ENCODE assay signal across 28 cellular contexts in genomic region chr13:66845393-66845792, GRCh38.
"Had no signal": no experiment of that assay in that cellular context is flagged by ENCODE, and none has a peak within 500 bp of the region (broad histone marks: within the 10 kb centered on the region; RNA-seq: fewer than 3 reads in every experiment).

No MANE protein-coding gene starts in this region.

- H3K4me3 ChIP-seq: adrenal gland, body of pancreas, breast epithelium, SJSA1 had no signal

- H3K9me3 ChIP-seq: adrenal gland, body of pancreas, breast epithelium, SJSA1, SK-N-SH had no signal

- H3K4me1 ChIP-seq: adrenal gland, body of pancreas, breast epithelium, SJSA1 had no signal

- H3K27ac ChIP-seq: adrenal gland, body of pancreas, breast epithelium, SJSA1 had no signal

- ATAC-seq: activated naive CD4-positive, alpha-beta T cell treated with anti-CD3 and anti-CD28 coated beads, Interleukin-2, amount 50 U/mL, for 72 hours; activated T-cell treated with anti-CD3 and anti-CD28 coated beads, Interleukin-2, amount 50 U/mL, for 4 hours; body of pancreas; Panc1 had no signal

- H3K36me3 Mint-ChIP-seq: activated CD4-positive, alpha-beta memory T cell treated with anti-CD3 and anti-CD28 coated beads for 36 hours; activated naive CD4-positive, alpha-beta T cell treated with anti-CD3 and anti-CD28 coated beads, Interleukin-2, amount 50 U/mL, for 72 hours had no signal

- H3K27me3 Mint-ChIP-seq: activated CD4-positive, alpha-beta memory T cell treated with anti-CD3 and anti-CD28 coated beads for 36 hours had no signal

- H3K4me3 Mint-ChIP-seq: activated CD4-positive, alpha-beta memory T cell treated with anti-CD3 and anti-CD28 coated beads for 36 hours; activated naive CD4-positive, alpha-beta T cell treated with anti-CD3 and anti-CD28 coated beads for 36 hours; activated T-cell treated with anti-CD3 and anti-CD28 coated beads, Interleukin-2, amount 50 U/mL, for 4 hours; activated T-helper 1 cell treated with anti-CD3 and anti-CD28 coated beads, Interleukin-12 subunit alpha, Interleukin-12 subunit beta, Interleukin-2, Interleukin-4 antibody, amounts not matched to agents 30 ng/mL and 10 ng/mL and 1 ng/mL, durations not matched to agents 14 hours and 24 hours and 36 hours; T-helper 1 cell treated with Interleukin-12 subunit alpha and Interleukin-12 subunit beta and Interleukin-4 antibody, amounts not matched to agents 30 μg/mL and 1 μg/mL, for 36 hours; T-helper 2 cell treated with Interferon-gamma antibody and Interleukin-4, amounts not matched to agents 5 μg/mL and 100 μg/mL, for 36 hours had no signal

- H3K9me3 Mint-ChIP-seq: activated T-helper 1 cell treated with anti-CD3 and anti-CD28 coated beads, Interleukin-12 subunit alpha, Interleukin-12 subunit beta, Interleukin-2, Interleukin-4 antibody, amounts not matched to agents 30 ng/mL and 10 ng/mL and 1 ng/mL, durations not matched to agents 14 hours and 24 hours and 36 hours; T-helper 1 cell treated with Interleukin-12 subunit alpha and Interleukin-12 subunit beta and Interleukin-4 antibody, amounts not matched to agents 30 μg/mL and 1 μg/mL, for 36 hours; T-helper 2 cell treated with Interferon-gamma antibody and Interleukin-4, amounts not matched to agents 5 μg/mL and 100 μg/mL, for 36 hours had no signal

- H3K27ac Mint-ChIP-seq: activated CD4-positive, alpha-beta memory T cell treated with anti-CD3 and anti-CD28 coated beads for 36 hours; activated naive CD4-positive, alpha-beta T cell treated with anti-CD3 and anti-CD28 coated beads for 36 hours; activated naive CD4-positive, alpha-beta T cell treated with anti-CD3 and anti-CD28 coated beads, Interleukin-2, amount 50 U/mL, for 72 hours; activated T-helper 1 cell treated with anti-CD3 and anti-CD28 coated beads, Interleukin-12 subunit alpha, Interleukin-12 subunit beta, Interleukin-2, Interleukin-4 antibody, amounts not matched to agents 30 ng/mL and 10 ng/mL and 1 ng/mL, durations not matched to agents 14 hours and 24 hours and 36 hours; T-helper 1 cell treated with Interleukin-12 subunit alpha and Interleukin-12 subunit beta and Interleukin-4 antibody, amounts not matched to agents 30 μg/mL and 1 μg/mL, for 36 hours; T-helper 2 cell treated with Interferon-gamma antibody and Interleukin-4, amounts not matched to agents 5 μg/mL and 100 μg/mL, for 36 hours had no signal

- DNase-seq: activated CD4-positive, alpha-beta memory T cell treated with anti-CD3 and anti-CD28 coated beads for 36 hours; activated CD4-positive, alpha-beta T cell treated with anti-CD3 and anti-CD28 coated beads for 4 hours; activated CD4-positive, alpha-beta T cell treated with anti-CD3 and anti-CD28 coated beads, Interleukin-2, amount 50 U/mL, for 1 hour; activated CD4-positive, CD25-positive, alpha-beta regulatory T cell treated with anti-CD3 and anti-CD28 coated beads, Interleukin-2, amount 50 U/mL, for 72 hours; activated CD8-positive, alpha-beta memory T cell treated with anti-CD3 and anti-CD28 coated beads, Interleukin-2, amount 50 U/mL, for 4 hours; activated gamma-delta T cell treated with Interleukin-2 at 50 U/mL for 16 hours; activated naive CD4-positive, alpha-beta T cell treated with anti-CD3 and anti-CD28 coated beads for 36 hours; activated T-cell treated with anti-CD3 and anti-CD28 coated beads for 4 hours; activated T-cell treated with anti-CD3 and anti-CD28 coated beads, Interleukin-2, amount 50 U/mL, for 4 hours; adrenal gland; body of pancreas; Karpas-422; KBM-7; NCI-H1105; NCI-H1417 treated with DMSO at 0.1 percent for 48 hours; NCI-H1694 treated with DMSO at 0.1 percent for 48 hours; NCI-H2029; NCI-H345; NCI-H524 treated with DMSO at 0.1 percent for 48 hours; SHP77 treated with DMSO at 0.1 percent for 48 hours; SK-N-SH had no signal

- H3K36me3 ChIP-seq: adrenal gland, breast epithelium, SJSA1 had no signal

- H3K27me3 ChIP-seq: adrenal gland, body of pancreas, breast epithelium, SJSA1 had no signal
